ENCODE assay signal across 28 cellular contexts in the genomic region with DNA sequence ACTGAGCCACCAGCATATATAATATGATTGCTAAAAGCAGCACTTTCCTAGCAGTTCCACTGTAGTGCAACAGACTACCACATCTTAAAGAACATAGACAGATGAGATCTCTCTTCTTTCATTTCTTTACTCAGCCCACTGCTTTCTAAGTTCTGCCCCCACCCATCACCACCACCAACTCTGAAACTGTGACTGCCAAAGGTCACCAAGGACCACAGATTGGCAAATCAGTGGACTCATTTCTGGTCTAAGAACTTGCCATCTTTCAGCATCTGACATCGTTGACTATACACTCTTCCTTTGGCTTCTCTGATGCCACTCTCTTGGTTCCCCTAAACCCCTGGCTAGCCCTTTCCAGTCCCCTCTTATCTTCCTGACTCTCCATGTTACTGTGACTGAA. TPM values are rescaled to one million over a fixed set of nuclear protein-coding genes. Genes with fewer than 3 reads are reported as not detected.
DNase-seq lines count a peak whose midpoint lies in the region; ATAC-seq, FAIRE-seq and TF ChIP-seq lines count a peak whose summit lies in the region.
"Had no signal": no experiment of that assay in that cellular context is flagged by ENCODE, and none has a peak within 500 bp of the region (broad histone marks: within the 10 kb centered on the region; RNA-seq: fewer than 3 reads in every experiment).

No MANE protein-coding gene starts in this region.

- no peak for TF ChIP-seq EP300 in tibial nerve (IDR thresholded peaks at IDR 0.05)

- H3K4me1 ChIP-seq in tibial nerve, result no peaks in the 10 kb centered on the region
- H3K4me1 ChIP-seq: BE2C, transverse colon had no signal

- WGBS in tibial nerve, 2 donors, result 93 to 100% methylated on average over 1 of the region's 1 CpG

- peaks cover 0 to 3% of the 10 kb centered on the region in 2 donors for H3K9me3 Mint-ChIP-seq in stimulated activated naive CD8-positive, alpha-beta T cell treated with anti-CD3 and anti-CD28 coated beads, Interleukin-15, amount 100 ng/mL, for 72 hours
- H3K9me3 Mint-ChIP-seq: activated naive CD4-positive, alpha-beta T cell treated with anti-CD3 and anti-CD28 coated beads, Interleukin-2, amount 50 U/mL, for 24 hours; stimulated activated naive CD8-positive, alpha-beta T cell treated with anti-CD3 and anti-CD28 coated beads, Interleukin-15, Interleukin-2, amounts not matched to agents 100 ng/mL and 50 ng/mL, for 24 hours had no signal

- TF ChIP-seq CTCF in bronchial epithelial cell (IDR thresholded peaks at IDR 0.05; ENCODE audit: insufficient read depth, low read length, severe bottlenecking) (no peak), tibial nerve (IDR thresholded peaks at IDR 0.05) (no peak)

- H3K4me3 ChIP-seq in bronchial epithelial cell (ENCODE audit: low read depth, low read length) (no peak overlapping the region), tibial nerve (no peak overlapping the region)
- H3K4me3 ChIP-seq: skin epidermis, transverse colon had no signal

- no peak overlapping the region for H3K4me3 Mint-ChIP-seq in stimulated activated naive CD8-positive, alpha-beta T cell treated with anti-CD3 and anti-CD28 coated beads, Interleukin-15, amount 100 ng/mL, for 72 hours
- H3K4me3 Mint-ChIP-seq: activated naive CD4-positive, alpha-beta T cell treated with anti-CD3 and anti-CD28 coated beads, Interleukin-2, amount 50 U/mL, for 24 hours; IgD-negative memory B cell; stimulated activated naive CD8-positive, alpha-beta T cell treated with anti-CD3 and anti-CD28 coated beads, Interleukin-15, Interleukin-2, amounts not matched to agents 100 ng/mL and 50 ng/mL, for 24 hours had no signal

- H3K27me3 Mint-ChIP-seq in stimulated activated naive CD8-positive, alpha-beta T cell treated with anti-CD3 and anti-CD28 coated beads, Interleukin-15, amount 100 ng/mL, for 72 hours, result no peaks in the 10 kb centered on the region
- H3K27me3 Mint-ChIP-seq: activated naive CD4-positive, alpha-beta T cell treated with anti-CD3 and anti-CD28 coated beads, Interleukin-2, amount 50 U/mL, for 24 hours; IgD-negative memory B cell; stimulated activated naive CD8-positive, alpha-beta T cell treated with anti-CD3 and anti-CD28 coated beads, Interleukin-15, Interleukin-2, amounts not matched to agents 100 ng/mL and 50 ng/mL, for 24 hours had no signal

- H3K9me3 ChIP-seq in tibial nerve, result no peaks in the 10 kb centered on the region
- H3K9me3 ChIP-seq: BE2C, transverse colon had no signal

- no peak overlapping the region for H3K27ac Mint-ChIP-seq in stimulated activated naive CD8-positive, alpha-beta T cell treated with anti-CD3 and anti-CD28 coated beads, Interleukin-15, amount 100 ng/mL, for 72 hours
- H3K27ac Mint-ChIP-seq: activated naive CD4-positive, alpha-beta T cell treated with anti-CD3 and anti-CD28 coated beads, Interleukin-2, amount 50 U/mL, for 24 hours; IgD-negative memory B cell; stimulated activated naive CD8-positive, alpha-beta T cell treated with anti-CD3 and anti-CD28 coated beads, Interleukin-15, Interleukin-2, amounts not matched to agents 100 ng/mL and 50 ng/mL, for 24 hours; T-helper 1 cell treated with Interleukin-12 subunit alpha and Interleukin-12 subunit beta and Interleukin-4 antibody, amounts not matched to agents 30 μg/mL and 1 μg/mL, for 36 hours had no signal

- H3K27me3 ChIP-seq in bronchial epithelial cell (ENCODE audit: control insufficient read depth, insufficient read depth, low read length) (no peaks in the 10 kb centered on the region), tibial nerve (no peaks in the 10 kb centered on the region)
- H3K27me3 ChIP-seq: BE2C, transverse colon had no signal

- ATAC-seq in stimulated activated naive CD8-positive, alpha-beta T cell treated with anti-CD3 and anti-CD28 coated beads, Interleukin-15, amount 100 ng/mL, for 72 hours, result peak; percentile 84
- ATAC-seq in HG02642 (IDR thresholded peaks at IDR 0.05; ENCODE audit: poor library complexity, unreplicated experiment), result no peak
- ATAC-seq: HCT116, left cardiac atrium had no signal

- H3K36me3 ChIP-seq in bronchial epithelial cell (ENCODE audit: control insufficient read depth, insufficient read depth, low read length) (no peaks in the 10 kb centered on the region), tibial nerve (no peaks in the 10 kb centered on the region)
- H3K36me3 ChIP-seq: BE2C, transverse colon had no signal

- DNase-seq in activated CD4-positive, alpha-beta T cell treated with anti-CD3 and anti-CD28 coated beads, Interleukin-2, amount 50 U/mL, for 48 hours, result peak; percentile 41 to 68
- no peak for DNase-seq in activated CD4-positive, alpha-beta T cell treated with anti-CD3 and anti-CD28 coated beads for 4 hours
- DNase-seq in stimulated activated CD4-positive, alpha-beta T cell treated with anti-CD3 and anti-CD28 coated beads, Interleukin-15, amount 100 ng/mL, for 24 hours, result peak; percentile 56
- no peak for DNase-seq in stimulated activated CD4-positive, alpha-beta T cell treated with anti-CD3 and anti-CD28 coated beads, Interleukin-12 subunit alpha, Interleukin-12 subunit beta, amount 100 ng/mL, for 4 hours
- no peak for DNase-seq in bronchial epithelial cell (ENCODE audit: low read depth)
- DNase-seq in stimulated activated naive CD8-positive, alpha-beta T cell treated with anti-CD3 and anti-CD28 coated beads, Interleukin-15, amount 100 ng/mL, for 72 hours, result peak; percentile 43 to 83
- no peak for DNase-seq in tibial nerve (ENCODE audit: low spot score in 2 of 2)
- DNase-seq: BE2C, cerebellar nuclear complex, COR-L47, DMS79, head of caudate nucleus, left cardiac atrium, NCI-H1417, NCI-H2107, transverse colon had no signal

- no peak overlapping the region for H3K27ac ChIP-seq in tibial nerve
- H3K27ac ChIP-seq: transverse colon had no signal

- peak; percentile 36 for FAIRE-seq in bronchial epithelial cell (lab: Jason Lieb, UNC)
- FAIRE-seq: RCC 7860 had no signal

- no peak for TF ChIP-seq POLR2A in tibial nerve (IDR thresholded peaks at IDR 0.05)

- peaks cover 28% of the 10 kb centered on the region for H3K4me1 Mint-ChIP-seq in stimulated activated naive CD8-positive, alpha-beta T cell treated with anti-CD3 and anti-CD28 coated beads, Interleukin-15, amount 100 ng/mL, for 72 hours

RNA-seq across cellular contexts. Expression of gene IFNG, which starts 38.4 kb away (rescaled TPM):
- total RNA-seq in bronchial epithelial cell, result not detected in 2 replicates
- total RNA-seq in tibial nerve, result not detected
- total RNA-seq: A673, left cardiac atrium, MCF 10A, NCI-H460, SK-MEL-5, transverse colon had no signal

Comparison
In these comparisons a context has a peak if more than half of its experiments do, and no peak if none do; other contexts are left out.
1. DNase-seq: peak in activated CD4-positive, alpha-beta T cell treated with anti-CD3 and anti-CD28 coated beads, Interleukin-2, amount 50 U/mL, for 48 hours (2 of 2), stimulated activated CD4-positive, alpha-beta T cell treated with anti-CD3 and anti-CD28 coated beads, Interleukin-15, amount 100 ng/mL, for 24 hours (single experiment) and stimulated activated naive CD8-positive, alpha-beta T cell treated with anti-CD3 and anti-CD28 coated beads, Interleukin-15, amount 100 ng/mL, for 72 hours (2 of 2); none in activated CD4-positive, alpha-beta T cell treated with anti-CD3 and anti-CD28 coated beads for 4 hours (0 of 2), stimulated activated CD4-positive, alpha-beta T cell treated with anti-CD3 and anti-CD28 coated beads, Interleukin-12 subunit alpha, Interleukin-12 subunit beta, amount 100 ng/mL, for 4 hours (single experiment), bronchial epithelial cell (single experiment) and tibial nerve (0 of 2).